24 cellular contexts compared by ENCODE assay signal in the genomic region with DNA sequence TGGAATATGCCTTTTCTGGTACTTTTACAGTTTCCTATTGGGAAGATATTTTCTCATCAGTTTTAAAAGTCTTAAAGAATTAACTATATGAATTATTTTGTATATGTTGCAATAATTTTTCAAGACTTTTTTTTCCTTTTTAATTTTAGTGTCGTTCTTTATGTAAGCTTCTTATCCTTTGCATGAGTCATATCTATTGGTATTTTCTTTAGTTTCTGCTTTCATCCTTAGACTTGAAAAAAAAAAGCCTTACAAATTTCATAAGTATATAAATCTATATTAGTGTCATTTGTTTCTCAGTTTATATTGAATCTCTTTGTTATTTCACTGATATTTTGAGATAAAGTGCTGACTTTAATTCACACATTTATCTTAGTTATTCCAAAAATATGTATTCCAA.
DNase-seq lines count a peak whose midpoint lies in the region; FAIRE-seq and TF ChIP-seq lines count a peak whose summit lies in the region.
"Had no signal": no experiment of that assay in that cellular context is flagged by ENCODE, and none has a peak within 500 bp of the region (broad histone marks: within the 10 kb centered on the region; RNA-seq: fewer than 3 reads in every experiment).

No MANE protein-coding gene starts in this region.

- no peaks in the 10 kb centered on the region for H3K9me3 ChIP-seq in astrocyte (ENCODE audit: insufficient read depth, low read depth, low read length)
- H3K9me3 ChIP-seq in small intestine (ENCODE audit: control insufficient read depth, low read depth), result no peaks in the 10 kb centered on the region
- H3K9me3 ChIP-seq: MG63 had no signal

- no peak for TF ChIP-seq CTCF in astrocyte (IDR thresholded peaks at IDR 0.05; ENCODE audit: insufficient read depth, low read depth, low read length)

- H3K4me1 ChIP-seq in astrocyte (ENCODE audit: insufficient read depth, low read length) (peaks cover 5% of the 10 kb centered on the region), small intestine (ENCODE audit: control insufficient read depth in 2 of 2, insufficient read depth in 1 of 2, low read depth in 1 of 2, low read length in 1 of 2) (no peaks in the 10 kb centered on the region)

- H4K20me1 ChIP-seq in astrocyte (ENCODE audit: insufficient read depth, low read length), result no peaks in the 10 kb centered on the region

- no peaks in the 10 kb centered on the region for H3K79me2 ChIP-seq in astrocyte (ENCODE audit: insufficient read depth, low read length)

- H3K36me3 ChIP-seq in astrocyte (ENCODE audit: insufficient read depth, low read length), result no peaks in the 10 kb centered on the region
- no peaks in the 10 kb centered on the region for H3K36me3 ChIP-seq in small intestine (ENCODE audit: control insufficient read depth in 2 of 2, insufficient read depth in 2 of 2, low read length in 2 of 2)
- H3K36me3 ChIP-seq: MG63 had no signal

- no peak overlapping the region for H3K27ac Mint-ChIP-seq in astrocyte (ENCODE audit: unreplicated experiment)

- no peak overlapping the region for H2AFZ ChIP-seq in astrocyte (ENCODE audit: low read depth, low read length)

- H3K4me1 Mint-ChIP-seq in astrocyte (ENCODE audit: low read depth, unreplicated experiment), result peaks cover 2% of the 10 kb centered on the region

- FAIRE-seq in G401.6 (lab: Jason Lieb, UNC) (peak; percentile 31), astrocyte (lab: Jason Lieb, UNC) (no peak), small intestine (lab: Jason Lieb, UNC) (peak; percentile 10)
- FAIRE-seq: GM12891, H54, HepG2 had no signal

- no peak overlapping the region for H3K4me2 ChIP-seq in astrocyte (ENCODE audit: low read length)
- H3K4me2 ChIP-seq: KMS-11 had no signal

- no peaks in the 10 kb centered on the region for H3K36me3 Mint-ChIP-seq in astrocyte (ENCODE audit: low read depth, unreplicated experiment)

- no peaks in the 10 kb centered on the region for H3K27me3 Mint-ChIP-seq in astrocyte (ENCODE audit: low read depth, unreplicated experiment)

- H3K9ac ChIP-seq in astrocyte (ENCODE audit: low read length), result no peak overlapping the region
- H3K9ac ChIP-seq: KMS-11 had no signal

- H3K9me3 Mint-ChIP-seq in astrocyte (ENCODE audit: unreplicated experiment), result peaks cover 3% of the 10 kb centered on the region

- DNase-seq in astrocyte (ENCODE audit: low read depth) (peak; percentile 10), fibroblast of peridontal ligament (ENCODE audit: extremely low read depth) (peak; percentile 21), small intestine (no peak), DMS53 (lab: John Stamatoyannopoulos, UW) (no peak), pons (ENCODE audit: low spot score) (no peak), superior temporal gyrus (ENCODE audit: extremely low spot score) (no peak)
- DNase-seq: ACHN, AML-193, DMS 273 treated with DMSO at 0.1 percent for 48 hours, MG63, NCI-H1048, NCI-H1436, NCI-H1930, NCI-H226, NCI-H524 treated with DMSO at 0.1 percent for 48 hours, PC-3, SIG-M5 had no signal

- H3K4me3 ChIP-seq in astrocyte (ENCODE audit: insufficient read depth, low read depth, low read length) (no peak overlapping the region), small intestine (ENCODE audit: low read depth in 1 of 2, low read length in 2 of 2) (no peak overlapping the region)
- H3K4me3 ChIP-seq: MG63 had no signal

- WGBS in small intestine, 3 donors, result 43 to 85% (median 71%) methylated on average over 1 of the region's 1 CpG

- H3K27ac ChIP-seq in astrocyte (ENCODE audit: low read depth, low read length), result no peak overlapping the region
- H3K27ac ChIP-seq in small intestine (ENCODE audit: low read depth in 1 of 2, low read length in 1 of 2), result no peak overlapping the region
- H3K27ac ChIP-seq: C4-2B, KMS-11, RWPE1 had no signal

- H3K27me3 ChIP-seq in astrocyte (ENCODE audit: insufficient read depth, low read length), result no peaks in the 10 kb centered on the region
- H3K27me3 ChIP-seq in small intestine (ENCODE audit: control insufficient read depth in 2 of 2, insufficient read depth in 2 of 2, low read length in 2 of 2), result no peaks in the 10 kb centered on the region
- H3K27me3 ChIP-seq: MG63 had no signal

- H3K4me3 Mint-ChIP-seq in astrocyte (ENCODE audit: unreplicated experiment), result no peak overlapping the region

Comparison
In these comparisons a context has a peak if more than half of its experiments do, and no peak if none do; other contexts are left out.
1. DNase-seq: peak in astrocyte (single experiment) and fibroblast of peridontal ligament (single experiment); none in small intestine (single experiment), DMS53 (single experiment), pons (single experiment) and superior temporal gyrus (single experiment).